In the genomic region with DNA sequence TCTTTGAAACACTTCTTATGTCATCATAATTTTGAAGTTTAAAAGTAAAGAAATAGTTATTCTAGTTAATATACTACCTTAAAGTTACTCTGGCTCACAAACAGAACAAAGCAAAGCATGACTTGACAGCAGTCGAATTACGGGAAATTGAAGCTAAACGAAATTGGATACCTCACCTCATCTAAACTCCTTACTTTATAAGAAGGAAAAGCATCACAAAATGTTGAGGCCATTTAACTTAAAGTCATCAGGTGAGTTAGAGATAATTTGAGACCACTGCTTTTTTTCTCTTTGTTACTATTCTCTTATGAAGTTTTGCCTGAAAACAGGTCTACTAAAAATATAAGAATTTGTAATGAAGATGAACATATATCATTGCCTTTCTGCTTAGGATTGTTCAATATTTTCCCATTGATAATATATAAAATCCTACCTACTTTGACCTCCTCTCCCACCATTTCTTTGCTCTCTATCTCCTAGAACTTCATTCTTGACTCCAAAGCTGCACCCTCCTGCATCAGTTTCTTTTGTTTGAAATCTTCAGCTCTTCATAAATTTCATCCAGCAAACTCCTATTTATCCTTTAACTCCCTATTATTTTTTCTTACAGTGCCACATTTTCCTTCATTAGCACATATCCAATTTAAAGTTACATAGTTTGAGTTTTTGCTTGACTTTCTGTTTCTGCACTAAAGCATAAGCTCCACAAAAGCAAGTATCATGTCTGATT, we compare ENCODE assay signal across 13 cellular contexts.
DNase-seq lines count a peak whose midpoint lies in the region; ATAC-seq and TF ChIP-seq lines count a peak whose summit lies in the region.
"Had no signal": no experiment of that assay in that cellular context is flagged by ENCODE, and none has a peak within 500 bp of the region (broad histone marks: within the 10 kb centered on the region; RNA-seq: fewer than 3 reads in every experiment).

No MANE protein-coding gene starts in this region.

- no peak for TF ChIP-seq POLR2A in sigmoid colon (IDR thresholded peaks at IDR 0.05)

- no peak for DNase-seq in activated CD4-positive, alpha-beta T cell treated with anti-CD3 and anti-CD28 coated beads for 36 hours
- DNase-seq in activated CD4-positive, alpha-beta T cell treated with anti-CD3 and anti-CD28 coated beads, Interleukin-2, amount 50 U/mL, for 4 hours, result no peak
- DNase-seq in glutamatergic neuron, result no peak
- DNase-seq in sigmoid colon, result no peak
- no peak for DNase-seq in psoas muscle
- no peak for DNase-seq in globus pallidus (ENCODE audit: low spot score)
- DNase-seq: DMS79 treated with DMSO at 0.1 percent for 48 hours, Kasumi-1, NCI-H2107, uterus had no signal

- H3K27me3 Mint-ChIP-seq in activated CD4-positive, alpha-beta T cell treated with anti-CD3 and anti-CD28 coated beads for 36 hours, result peaks cover 20% of the 10 kb centered on the region
- H3K27me3 Mint-ChIP-seq in glutamatergic neuron (ENCODE audit: unreplicated experiment), result peaks cover 11% of the 10 kb centered on the region

- no peak overlapping the region for H3K27ac ChIP-seq in HUES6 (ENCODE audit: low read depth, low read length)
- H3K27ac ChIP-seq in sigmoid colon, result no peak overlapping the region
- no peak overlapping the region for H3K27ac ChIP-seq in psoas muscle
- H3K27ac ChIP-seq: gastroesophageal sphincter, uterus had no signal

- H3K9me3 Mint-ChIP-seq in activated CD4-positive, alpha-beta T cell treated with anti-CD3 and anti-CD28 coated beads for 36 hours (ENCODE audit: low read depth), result peaks cover 9% of the 10 kb centered on the region
- peaks cover 7% of the 10 kb centered on the region for H3K9me3 Mint-ChIP-seq in glutamatergic neuron (ENCODE audit: unreplicated experiment)

- no peaks in the 10 kb centered on the region for H3K36me3 ChIP-seq in HUES6 (ENCODE audit: control insufficient read depth, insufficient read depth, low read length)
- H3K36me3 ChIP-seq in sigmoid colon, result no peaks in the 10 kb centered on the region
- H3K36me3 ChIP-seq in psoas muscle (ENCODE audit: insufficient read depth in 1 of 2, low read depth in 1 of 2), result no peaks in the 10 kb centered on the region
- H3K36me3 ChIP-seq: gastroesophageal sphincter, uterus had no signal

- POLR2A ChIA-PET in activated CD4-positive, alpha-beta T cell treated with anti-CD3 and anti-CD28 coated beads for 36 hours (lab: Charles Lee), result no interaction called here

- no peak for TF ChIP-seq CTCF in glutamatergic neuron (IDR thresholded peaks at IDR 0.05; ENCODE audit: partially characterized antibody, unreplicated experiment)
- no peak for TF ChIP-seq CTCF in sigmoid colon (IDR thresholded peaks at IDR 0.05)
- no peak for TF ChIP-seq CTCF in psoas muscle (IDR thresholded peaks at IDR 0.05)

- H3K4me3 Mint-ChIP-seq in activated CD4-positive, alpha-beta T cell treated with anti-CD3 and anti-CD28 coated beads for 36 hours, result peak overlapping the region; percentile 55
- H3K4me3 Mint-ChIP-seq in glutamatergic neuron (ENCODE audit: unreplicated experiment), result peak overlapping the region; percentile 83

- H3K9me3 ChIP-seq in HUES6 (ENCODE audit: control insufficient read depth, insufficient read depth, low read depth, low read length), result no peaks in the 10 kb centered on the region
- peaks cover 0 to 1% (median 0%) of the 10 kb centered on the region in 4 donors for H3K9me3 ChIP-seq in sigmoid colon
- H3K9me3 ChIP-seq in psoas muscle, result no peaks in the 10 kb centered on the region
- H3K9me3 ChIP-seq: uterus had no signal

- no peak for ATAC-seq in activated CD4-positive, alpha-beta T cell treated with anti-CD3 and anti-CD28 coated beads for 36 hours
- no peak for ATAC-seq in psoas muscle
- ATAC-seq in GM18907 (IDR thresholded peaks at IDR 0.05; ENCODE audit: unreplicated experiment), result no peak
- ATAC-seq: gastroesophageal sphincter had no signal

- intact Hi-C loops in activated CD4-positive, alpha-beta T cell treated with anti-CD3 and anti-CD28 coated beads for 36 hours (cut with DNase I, micrococcal nuclease), result loop anchor here (5.0 kb wide), 3 partner anchors 90 to 1125 kb away; partner anchors contain the start of gene VSX1 (in 1 of the 2)
- intact Hi-C loops in sigmoid colon (cut with DNase I) (no loop called here), psoas muscle (cut with DNase I) (no loop called here)

- H3K27ac Mint-ChIP-seq in activated CD4-positive, alpha-beta T cell treated with anti-CD3 and anti-CD28 coated beads for 36 hours, result no peak overlapping the region
- H3K27ac Mint-ChIP-seq in glutamatergic neuron (ENCODE audit: unreplicated experiment), result no peak overlapping the region

- H3K27me3 ChIP-seq in HUES6 (ENCODE audit: control insufficient read depth, insufficient read depth, low read length), result peaks cover 58% of the 10 kb centered on the region
- peaks cover 22 to 50% (median 28%) of the 10 kb centered on the region in 3 donors for H3K27me3 ChIP-seq in sigmoid colon
- H3K27me3 ChIP-seq in psoas muscle (ENCODE audit: insufficient read depth in 3 of 3, low read length in 2 of 3), result peaks cover 0 to 39% (median 15%) of the 10 kb centered on the region in 3 donors

- peaks cover 7% of the 10 kb centered on the region for H3K4me1 Mint-ChIP-seq in activated CD4-positive, alpha-beta T cell treated with anti-CD3 and anti-CD28 coated beads for 36 hours
- no peaks in the 10 kb centered on the region for H3K4me1 Mint-ChIP-seq in glutamatergic neuron (ENCODE audit: low read depth, unreplicated experiment)

- H3K4me1 ChIP-seq in HUES6 (ENCODE audit: control insufficient read depth, insufficient read depth, low read length) (no peaks in the 10 kb centered on the region), sigmoid colon (peaks cover 0 to 21% (median 17%) of the 10 kb centered on the region in 4 donors), psoas muscle (no peaks in the 10 kb centered on the region)
- H3K4me1 ChIP-seq: uterus had no signal

- CTCF ChIA-PET in activated CD4-positive, alpha-beta T cell treated with anti-CD3 and anti-CD28 coated beads for 36 hours (lab: Charles Lee), result no interaction called here

- H3K36me3 Mint-ChIP-seq in activated CD4-positive, alpha-beta T cell treated with anti-CD3 and anti-CD28 coated beads for 36 hours (ENCODE audit: low read depth), result peaks cover 8% of the 10 kb centered on the region
- H3K36me3 Mint-ChIP-seq in glutamatergic neuron (ENCODE audit: unreplicated experiment), result peaks cover 6% of the 10 kb centered on the region

- TF ChIP-seq EP300 in sigmoid colon (IDR thresholded peaks at IDR 0.05), result no peak

- 60 to 69% methylated on average over 3 of the region's 3 CpGs for WGBS in sigmoid colon, 2 donors
- WGBS in psoas muscle, 3 donors, result 35 to 49% (median 37%) methylated on average over 3 of the region's 3 CpGs

- H3K4me3 ChIP-seq in HUES6 (ENCODE audit: low read depth, low read length) (peak overlapping the region; percentile 73), sigmoid colon (peak overlapping the region in 3 of 4 donors; percentile 26 to 41 (median 34)), psoas muscle (no peak overlapping the region)
- H3K4me3 ChIP-seq: uterus had no signal

- H3K9ac ChIP-seq in HUES6 (ENCODE audit: low read length), result no peak overlapping the region

Comparison
In these comparisons a context has a peak if more than half of its experiments do, and no peak if none do; other contexts are left out.
1. intact Hi-C loops: an anchor here in activated CD4-positive, alpha-beta T cell treated with anti-CD3 and anti-CD28 coated beads for 36 hours (5.0 kb wide); none called in sigmoid colon and psoas muscle.